In the genomic region with DNA sequence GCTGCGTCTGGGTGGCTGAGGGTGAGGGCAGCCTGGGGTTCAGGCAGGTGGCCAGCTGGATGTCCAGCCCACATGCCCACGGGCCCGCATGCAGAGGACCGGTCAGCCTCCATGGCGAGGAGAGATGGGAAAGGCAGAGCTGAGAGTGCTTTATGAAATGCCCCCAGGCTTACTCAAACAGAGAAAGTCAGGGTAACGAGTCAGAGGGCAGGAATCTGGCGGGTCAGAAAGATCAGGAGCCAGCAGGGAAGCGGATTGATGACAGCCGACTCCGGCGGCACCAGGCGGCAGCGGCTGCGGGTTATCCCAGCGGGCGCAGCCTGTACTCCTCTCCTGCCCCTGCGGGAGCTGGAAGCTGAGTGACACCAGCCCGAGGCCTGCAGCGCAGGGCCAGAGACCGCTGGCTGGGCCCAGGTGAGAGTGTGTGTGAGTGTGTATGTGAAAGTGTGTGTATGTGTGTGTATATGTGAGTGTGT, we compare ENCODE assay signal across 12 cellular contexts. TPM values are rescaled to one million over a fixed set of nuclear protein-coding genes. Genes with fewer than 3 reads are reported as not detected.
DNase-seq lines count a peak whose midpoint lies in the region; FAIRE-seq and TF ChIP-seq lines count a peak whose summit lies in the region.
"Had no signal": no experiment of that assay in that cellular context is flagged by ENCODE, and none has a peak within 500 bp of the region (broad histone marks: within the 10 kb centered on the region; RNA-seq: fewer than 3 reads in every experiment).

No MANE protein-coding gene starts in this region.

- BruUV-seq in Caco-2 (replicated peaks; lab: Mats Ljungman, UMichigan) = no TSS peak

- H2AK5ac ChIP-seq in mesenchymal stem cell (ENCODE audit: low read length, severe bottlenecking) = no peak overlapping the region

- peak overlapping the region in 1 of 2 experiments; percentile 85 for H3K18ac ChIP-seq in mesenchymal stem cell (ENCODE audit: low read depth in 1 of 2, low read length in 2 of 2)

- no peak overlapping the region for H2AFZ ChIP-seq in mesenchymal stem cell (ENCODE audit: low read depth, low read length)

- no peak overlapping the region for H2BK12ac ChIP-seq in mesenchymal stem cell (ENCODE audit: low read length in 2 of 2)

- no peak overlapping the region for H3K27ac Mint-ChIP-seq in Caco-2 (ENCODE audit: unreplicated experiment)

- H3K4me1 Mint-ChIP-seq in Caco-2 (ENCODE audit: low read depth, unreplicated experiment) = no peaks in the 10 kb centered on the region

- H3K4me2 ChIP-seq in mesenchymal stem cell (ENCODE audit: low read length, poor library complexity, severe bottlenecking) = peak overlapping the region; percentile 3

- DNase-seq in Caco-2 = peak; percentile 31 to 58
- DNase-seq in bronchial epithelial cell (ENCODE audit: low read depth) = peak; percentile 63
- peak; percentile 74 for DNase-seq in mesenchymal stem cell
- DNase-seq in activated CD4-positive, CD25-positive, alpha-beta regulatory T cell treated with anti-CD3 and anti-CD28 coated beads, Interleukin-2, amount 50 U/mL, for 72 hours = no peak
- no peak for DNase-seq in small intestine
- DNase-seq in frontal cortex (ENCODE audit: low spot score in 2 of 2) = no peak
- no peak for DNase-seq in NCI-H748 treated with DMSO at 0.1 percent for 48 hours (lab: John Stamatoyannopoulos, UW)
- DNase-seq: DMS79 treated with DMSO at 0.1 percent for 48 hours, mucosa of descending colon, NCI-H1436 treated with DMSO at 0.1 percent for 48 hours, testis had no signal

- H2BK120ac ChIP-seq in mesenchymal stem cell (ENCODE audit: low read depth, low read length) = no peak overlapping the region

- H3K9me3 ChIP-seq in Caco-2 (no peaks in the 10 kb centered on the region), HUES64 (ENCODE audit: insufficient read depth, low read depth, low read length) (no peaks in the 10 kb centered on the region), mesenchymal stem cell (ENCODE audit: control insufficient read depth, low read length) (no peaks in the 10 kb centered on the region), small intestine (ENCODE audit: control insufficient read depth, low read depth) (no peaks in the 10 kb centered on the region)
- H3K9me3 ChIP-seq: mucosa of descending colon, testis had no signal

- no peak overlapping the region for H4K91ac ChIP-seq in mesenchymal stem cell (ENCODE audit: low read length)

- H3K23ac ChIP-seq in mesenchymal stem cell (ENCODE audit: low read length in 2 of 2) = no peak overlapping the region

- H3K36me3 ChIP-seq in Caco-2 (ENCODE audit: control insufficient read depth, insufficient read depth, low read length) (no peaks in the 10 kb centered on the region), HUES64 (ENCODE audit: insufficient read depth, low read length) (no peaks in the 10 kb centered on the region), bronchial epithelial cell (ENCODE audit: control insufficient read depth, insufficient read depth, low read length) (no peaks in the 10 kb centered on the region), mesenchymal stem cell (ENCODE audit: control insufficient read depth in 1 of 2, insufficient read depth in 2 of 2, low read depth in 1 of 2, low read length in 2 of 2) (peaks cover 0 to 50% of the 10 kb centered on the region in 2 experiments), small intestine (ENCODE audit: control insufficient read depth in 2 of 2, insufficient read depth in 2 of 2, low read length in 2 of 2) (no peaks in the 10 kb centered on the region)

- H3K9ac ChIP-seq in HUES64 (ENCODE audit: low read depth, low read length) (peak overlapping the region; percentile 17; the same call in 1 of the 2 replicates), mesenchymal stem cell (ENCODE audit: low read length) (no peak overlapping the region)

- H3K4me1 ChIP-seq in Caco-2 = peaks cover 12% of the 10 kb centered on the region
- peaks cover 10% of the 10 kb centered on the region for H3K4me1 ChIP-seq in HUES64 (ENCODE audit: insufficient read depth, low read length)
- H3K4me1 ChIP-seq in mesenchymal stem cell (ENCODE audit: control insufficient read depth, insufficient read depth, low read depth, low read length) = peaks cover 15% of the 10 kb centered on the region
- H3K4me1 ChIP-seq in small intestine (ENCODE audit: control insufficient read depth in 2 of 2, insufficient read depth in 1 of 2, low read depth in 1 of 2, low read length in 1 of 2) = no peaks in the 10 kb centered on the region

- H3K4me3 ChIP-seq in Caco-2 (ENCODE audit: low read depth, low read length) (no peak overlapping the region), HUES64 (ENCODE audit: low read length) (no peak overlapping the region), bronchial epithelial cell (ENCODE audit: low read depth, low read length) (no peak overlapping the region), mesenchymal stem cell (ENCODE audit: insufficient read depth in 1 of 2, low read depth in 1 of 2, low read length in 2 of 2) (no peak overlapping the region), small intestine (ENCODE audit: low read depth in 1 of 2, low read length in 2 of 2) (no peak overlapping the region)
- H3K4me3 ChIP-seq: mucosa of descending colon, testis had no signal

- FAIRE-seq in bronchial epithelial cell (lab: Jason Lieb, UNC) = no peak
- no peak for FAIRE-seq in small intestine (lab: Jason Lieb, UNC)
- no peak for FAIRE-seq in frontal cortex (lab: Jason Lieb, UNC)

- POLR2A ChIA-PET in Caco-2 (lab: Charles Lee) = no interaction called here

- intact Hi-C loops in Caco-2 (cut with micrococcal nuclease; ENCODE audit: unreplicated experiment) = no loop called here

- H3K36me3 Mint-ChIP-seq in Caco-2 (ENCODE audit: insufficient read depth, unreplicated experiment) = no peaks in the 10 kb centered on the region

- H3K4me3 Mint-ChIP-seq in Caco-2 (ENCODE audit: unreplicated experiment) = no peak overlapping the region

- H3K9me3 Mint-ChIP-seq in Caco-2 (ENCODE audit: unreplicated experiment) = no peaks in the 10 kb centered on the region

- H3K79me1 ChIP-seq in mesenchymal stem cell (replicated peaks; ENCODE audit: low read length, poor library complexity, severe bottlenecking) = no peaks in the 10 kb centered on the region

- peak overlapping the region in 1 of 2 experiments; percentile 93 for H3K14ac ChIP-seq in mesenchymal stem cell (ENCODE audit: low read length in 2 of 2)

- WGBS in HUES64 = 25% methylated on average over 20 of the region's 20 CpGs
- 27% methylated on average over 20 of the region's 20 CpGs for WGBS in mesenchymal stem cell
- WGBS in small intestine, 3 donors = 82 to 86% (median 82%) methylated on average over 20 of the region's 20 CpGs

- TF ChIP-seq CTCF in Caco-2 (IDR thresholded peaks at IDR 0.05; ENCODE audit: insufficient read depth in 1 of 2, low read depth in 1 of 2, low read length in 1 of 2, severe bottlenecking in 1 of 2, unreplicated experiment in 1 of 2) (no peak), bronchial epithelial cell (IDR thresholded peaks at IDR 0.05; ENCODE audit: insufficient read depth, low read length, severe bottlenecking) (no peak)

- H3K27ac ChIP-seq in HUES64 (ENCODE audit: low read depth, low read length) (peak overlapping the region; percentile 58), mesenchymal stem cell (ENCODE audit: low read length, poor library complexity, severe bottlenecking) (no peak overlapping the region), small intestine (ENCODE audit: low read depth in 1 of 2, low read length in 1 of 2) (no peak overlapping the region)
- H3K27ac ChIP-seq: testis had no signal

- no peak overlapping the region for H2BK15ac ChIP-seq in mesenchymal stem cell (ENCODE audit: low read depth, poor library complexity, severe bottlenecking)

- peak overlapping the region; percentile 12 for H4K8ac ChIP-seq in mesenchymal stem cell (ENCODE audit: low read length)

- H2BK5ac ChIP-seq in mesenchymal stem cell (ENCODE audit: low read depth, low read length, poor library complexity, severe bottlenecking) = no peak overlapping the region

- no peak overlapping the region for H3K4ac ChIP-seq in mesenchymal stem cell (ENCODE audit: low read depth in 1 of 2, low read length in 2 of 2)

- peaks cover 1% of the 10 kb centered on the region; the same call in 1 of the 2 replicates for H3K27me3 ChIP-seq in Caco-2 (replicated peaks; ENCODE audit: control insufficient read depth, insufficient read depth, low read length)
- H3K27me3 ChIP-seq in HUES64 (ENCODE audit: insufficient read depth, low read length) = no peaks in the 10 kb centered on the region
- no peaks in the 10 kb centered on the region for H3K27me3 ChIP-seq in bronchial epithelial cell (ENCODE audit: control insufficient read depth, insufficient read depth, low read length)
- peaks cover 0 to 34% of the 10 kb centered on the region in 2 experiments for H3K27me3 ChIP-seq in mesenchymal stem cell (ENCODE audit: control insufficient read depth in 1 of 2, insufficient read depth in 1 of 2, low read length in 2 of 2)
- H3K27me3 ChIP-seq in small intestine (ENCODE audit: control insufficient read depth in 2 of 2, insufficient read depth in 2 of 2, low read length in 2 of 2) = no peaks in the 10 kb centered on the region
- H3K27me3 ChIP-seq: testis had no signal

- no peaks in the 10 kb centered on the region for H3K27me3 Mint-ChIP-seq in Caco-2 (ENCODE audit: insufficient read depth, unreplicated experiment)

- CTCF ChIA-PET in Caco-2 (lab: Charles Lee) = no interaction called here

RNA-seq across cellular contexts. Expression of a gene that starts 13.4 kb away (rescaled TPM):
- not detected in 2 replicates for total RNA-seq in Caco-2 (2022)
- polyA plus RNA-seq in HUES64 (2013, experiment 1 of 2) = 1.8 TPM
- 3.5 TPM for polyA plus RNA-seq in HUES64 (2013, experiment 2 of 2)
- total RNA-seq in bronchial epithelial cell = under 0.01 and 0.26 TPM in 2 replicates
- polyA plus RNA-seq in mesenchymal stem cell (2013, experiment 1 of 2) = not detected
- 0.05 TPM for polyA plus RNA-seq in mesenchymal stem cell (2013, experiment 2 of 2)
- polyA plus RNA-seq in small intestine = under 1 TPM in 1 of 3 donors, not detected in 2; 0.04 TPM
- 12.6 TPM for total RNA-seq in frontal cortex
- total RNA-seq: mucosa of descending colon had no signal

RNA-seq across cellular contexts. Expression of a gene that starts 34.0 kb away (rescaled TPM):
- total RNA-seq in Caco-2 (2022) (not detected in 2 replicates), bronchial epithelial cell (0.26 TPM in 1 of 2 replicates, not detected in the other), frontal cortex (not detected)
- not detected for polyA plus RNA-seq in HUES64 (2013, experiment 1 of 2)
- not detected for polyA plus RNA-seq in HUES64 (2013, experiment 2 of 2)
- polyA plus RNA-seq in mesenchymal stem cell (2013, experiment 1 of 2) = not detected
- polyA plus RNA-seq in mesenchymal stem cell (2013, experiment 2 of 2) = not detected
- polyA plus RNA-seq in small intestine = 1 to 10 TPM in 1 of 3 donors, not detected in 2; 1.3 TPM

RNA-seq across cellular contexts. Expression of a gene that starts 52.3 kb away (rescaled TPM):
- 19.6 and 21.5 TPM in 2 replicates for total RNA-seq in Caco-2 (2022)
- polyA plus RNA-seq in HUES64 (2013, experiment 1 of 2) = 43.8 TPM
- 51.0 TPM for polyA plus RNA-seq in HUES64 (2013, experiment 2 of 2)
- 7.4 and 11.5 TPM in 2 replicates for total RNA-seq in bronchial epithelial cell
- 36.7 TPM for polyA plus RNA-seq in mesenchymal stem cell (2013, experiment 1 of 2)
- polyA plus RNA-seq in mesenchymal stem cell (2013, experiment 2 of 2) = 39.1 TPM
- 10 to 100 TPM; 24.8 to 36.2 (median 30.5) TPM for polyA plus RNA-seq in small intestine
- 19.2 TPM for total RNA-seq in frontal cortex

Comparison
In these comparisons a context has a peak if more than half of its experiments do, and no peak if none do; other contexts are left out.
1. DNase-seq: peak in Caco-2 (2 of 2), bronchial epithelial cell (single experiment) and mesenchymal stem cell (single experiment); none in activated CD4-positive, CD25-positive, alpha-beta regulatory T cell treated with anti-CD3 and anti-CD28 coated beads, Interleukin-2, amount 50 U/mL, for 72 hours (single experiment), small intestine (single experiment), frontal cortex (0 of 2) and NCI-H748 treated with DMSO at 0.1 percent for 48 hours (single experiment).
2. RNA of a gene that starts 13.4 kb away (total RNA-seq): 12.6 TPM in frontal cortex (single experiment); not detected in Caco-2 and under 0.01 to 0.26 TPM in bronchial epithelial cell; every median in the first group is over 10 times any median in the second.